Comparison of ENCODE assay signal across 8 cellular contexts in genomic region chr12:119649202-119649808, GRCh38. TPM values are rescaled to one million over a fixed set of nuclear protein-coding genes. Genes with fewer than 3 reads are reported as not detected.
DNase-seq lines count a peak whose midpoint lies in the region; FAIRE-seq and TF ChIP-seq lines count a peak whose summit lies in the region.

No MANE protein-coding gene starts in this region.

- H3K27me3 ChIP-seq in H1 (replicated peaks in 1 of 4; ENCODE audit: control insufficient read depth in 3 of 4, extremely low read depth in 1 of 4, insufficient read depth in 3 of 4, low read length in 3 of 4) = no peaks in the 10 kb centered on the region
- no peaks in the 10 kb centered on the region for H3K27me3 ChIP-seq in smooth muscle cell (ENCODE audit: low read depth)

- no peak overlapping the region for H4K5ac ChIP-seq in H1 (ENCODE audit: insufficient read length, low read depth, low read length)

- H3K9me3 ChIP-seq in H1 (ENCODE audit: insufficient read depth in 2 of 2, low read depth in 1 of 2, low read length in 1 of 2) (peaks cover 9 to 14% of the 10 kb centered on the region in 2 experiments; a peak in 2 of 4 replicates), smooth muscle cell (replicated peaks; ENCODE audit: low read depth) (no peaks in the 10 kb centered on the region)

- TF ChIP-seq CTCF in H1 (IDR thresholded peaks at IDR 0.05; ENCODE audit: control extremely low read depth in 1 of 3, insufficient read depth in 1 of 3, low read depth in 1 of 3, low read length in 3 of 3) = peak in 2 of 3 experiments; percentile 50 to 74; a peak in 2 of 4 replicates
- peak; percentile 54 for TF ChIP-seq CTCF in smooth muscle cell (IDR thresholded peaks at IDR 0.05; ENCODE audit: borderline replicate concordance, insufficient read depth, poor library complexity, severe bottlenecking)

- no peaks in the 10 kb centered on the region for H3K23me2 ChIP-seq in H1 (ENCODE audit: low read depth, low read length)

- H4K20me1 ChIP-seq in H1 (replicated peaks in 1 of 2; ENCODE audit: control insufficient read depth in 1 of 2, insufficient read depth in 2 of 2, low read length in 2 of 2) (no peaks in the 10 kb centered on the region), smooth muscle cell (ENCODE audit: low read depth) (no peaks in the 10 kb centered on the region)

- H2BK120ac ChIP-seq in H1 (replicated peaks; ENCODE audit: low read depth, low read length) = no peak overlapping the region

- H3K9ac ChIP-seq in H1 (replicated peaks in 1 of 4; ENCODE audit: extremely low read depth in 1 of 4, low read depth in 3 of 4, low read length in 3 of 4) (no peak overlapping the region), smooth muscle cell (ENCODE audit: low read depth) (no peak overlapping the region)

- no peak overlapping the region for H4K8ac ChIP-seq in H1 (ENCODE audit: extremely low read depth, insufficient read depth, low read length)

- H3K4me1 ChIP-seq in H1 (replicated peaks in 1 of 4; ENCODE audit: control insufficient read depth in 3 of 4, insufficient read depth in 4 of 4, low read length in 3 of 4) = no peaks in the 10 kb centered on the region
- no peaks in the 10 kb centered on the region for H3K4me1 ChIP-seq in smooth muscle cell (ENCODE audit: low read depth)

- 67% methylated on average over 4 of the region's 4 CpGs; no CpG with 5 or more reads in 1 of the 2 experiments for WGBS in H1 (ENCODE audit: extremely low coverage in 1 of 2, insufficient coverage in 1 of 2, insufficient read length in 1 of 2, insufficient replicate concordance in 2 of 2, low coverage in 1 of 2, low lambda C conversion rate in 2 of 2, missing lambda C conversion rate in 1 of 2), 2 experiments
- 68% methylated on average over 4 of the region's 4 CpGs for WGBS in smooth muscle cell (ENCODE audit: low lambda C conversion rate)

- no peak overlapping the region for H4K91ac ChIP-seq in H1 (replicated peaks; ENCODE audit: insufficient read length, low read length)

- no peak overlapping the region for H2BK5ac ChIP-seq in H1 (ENCODE audit: low read depth, low read length)

- no peak overlapping the region for H3K23ac ChIP-seq in H1 (ENCODE audit: insufficient read length)

- no peak for FAIRE-seq in H1 (lab: Jason Lieb, UNC)

- H3K36me3 ChIP-seq in H1 (ENCODE audit: control insufficient read depth in 2 of 4, insufficient read depth in 4 of 4, low read length in 3 of 4) (no peaks in the 10 kb centered on the region), smooth muscle cell (ENCODE audit: low read depth) (no peaks in the 10 kb centered on the region)

- DNase-seq in NCI-H2081 (lab: John Stamatoyannopoulos, UW) = peak; percentile 15 to 18
- no peak for DNase-seq in NCI-H2081 treated with DMSO at 0.1 percent for 48 hours (lab: John Stamatoyannopoulos, UW)
- peak; percentile 19 for DNase-seq in NCI-H1105 treated with DMSO at 0.1 percent for 48 hours (lab: John Stamatoyannopoulos, UW)
- no peak for DNase-seq in H1 (ENCODE audit: low read depth in 1 of 2, low spot score in 2 of 2)
- DNase-seq in smooth muscle cell (lab: John Stamatoyannopoulos, UW; ENCODE audit: unreplicated experiment) = no peak
- no peak for DNase-seq in stimulated activated CD4-positive, alpha-beta T cell treated with anti-CD3 and anti-CD28 coated beads, Interleukin-12 subunit alpha, Interleukin-12 subunit beta, amount 100 ng/mL, for 4 hours
- no peak for DNase-seq in AML-193 (lab: John Stamatoyannopoulos, UW)
- DNase-seq in stimulated activated CD4-positive, alpha-beta T cell treated with anti-CD3 and anti-CD28 coated beads, Interleukin-4, amount 100 ng/mL, for 1 hour = no peak

- H3K4me3 ChIP-seq in H1 (ENCODE audit: extremely low read depth in 1 of 4, insufficient read depth in 2 of 4, low read depth in 3 of 4, low read length in 4 of 4) (no peak overlapping the region), smooth muscle cell (no peak overlapping the region)

- CTCF ChIA-PET in H1 (lab: Charles Lee; ENCODE audit: partially characterized antibody) = interaction anchor here (0.6 to 3.2 kb wide), 25 partner anchors 9 to 500 kb away, joined by 3 to 15 read pairs (median 3); partner anchors contain the start of gene PRKAB1

- TF ChIP-seq EP300 in H1 (IDR thresholded peaks at IDR 0.05; ENCODE audit: borderline replicate concordance in 1 of 2, low read depth in 2 of 2, low read length in 2 of 2) = no peak

- H2AFZ ChIP-seq in H1 (ENCODE audit: low read length) (no peak overlapping the region), smooth muscle cell (ENCODE audit: low read depth) (no peak overlapping the region)

- H3K14ac ChIP-seq in H1 (ENCODE audit: insufficient read length) = no peak overlapping the region

- H3K27ac ChIP-seq in H1 (ENCODE audit: low read depth, low read length) = no peak overlapping the region
- no peak overlapping the region for H3K27ac ChIP-seq in smooth muscle cell (ENCODE audit: low read depth)

- no peak overlapping the region for H2BK12ac ChIP-seq in H1 (ENCODE audit: low read depth, low read length)

- no peak overlapping the region for H2AK5ac ChIP-seq in H1 (ENCODE audit: low read depth, low read length)

- H3K4me2 ChIP-seq in H1 (ENCODE audit: insufficient read depth in 1 of 2, low read depth in 2 of 2, low read length in 2 of 2) = no peak overlapping the region
- no peak overlapping the region for H3K4me2 ChIP-seq in smooth muscle cell

- no peak overlapping the region for H3K4ac ChIP-seq in H1 (replicated peaks; ENCODE audit: insufficient read length, low read depth, low read length)

- no peak overlapping the region for H3K56ac ChIP-seq in H1 (replicated peaks; ENCODE audit: insufficient read length, low read depth, low read length)

- H2BK15ac ChIP-seq in H1 (ENCODE audit: low read length) = no peak overlapping the region

- H3K79me2 ChIP-seq in H1 (ENCODE audit: control insufficient read depth in 1 of 2, insufficient read depth in 2 of 2, low read length in 2 of 2) (no peaks in the 10 kb centered on the region), smooth muscle cell (ENCODE audit: low read depth) (no peaks in the 10 kb centered on the region)

- no peak for TF ChIP-seq POLR2A in H1 (IDR thresholded peaks at IDR 0.05; ENCODE audit: control extremely low read depth in 1 of 2, low read depth in 2 of 2, low read length in 2 of 2)

- H2BK20ac ChIP-seq in H1 (ENCODE audit: low read length) = no peak overlapping the region

- no peaks in the 10 kb centered on the region for H3K79me1 ChIP-seq in H1 (ENCODE audit: low read depth, low read length)

- H3K18ac ChIP-seq in H1 (ENCODE audit: extremely low read depth, low read length) = no peak overlapping the region

- POLR2A ChIA-PET in H1 (lab: Charles Lee; ENCODE audit: partially characterized antibody) = no interaction called here

- peak; percentile 72 for TF ChIP-seq RAD21 in H1 (IDR thresholded peaks at IDR 0.05 in 1 of 2, conservative IDR thresholded peaks at IDR 0.05 in 1 of 2; ENCODE audit: low read depth in 2 of 2, low read length in 2 of 2)

- no peaks in the 10 kb centered on the region for H3F3A ChIP-seq in smooth muscle cell (ENCODE audit: low read depth)

TF ChIP-seq in H1, 55 proteins besides CTCF, POLR2A, EP300 and RAD21:
- TF ChIP-seq HDAC6 (IDR thresholded peaks at IDR 0.05; ENCODE audit: low read depth, low read length) (no peak), CBX8 (IDR thresholded peaks at IDR 0.05; ENCODE audit: borderline replicate concordance, low read depth, low read length) (no peak), SP4 (IDR thresholded peaks at IDR 0.05; ENCODE audit: low read length) (no peak), ASH2L (IDR thresholded peaks at IDR 0.05; ENCODE audit: low read length) (no peak), TEAD4 (IDR thresholded peaks at IDR 0.05; ENCODE audit: low read depth, low read length) (peak; percentile 61; the same call in 1 of the 2 replicates), JUND (IDR thresholded peaks at IDR 0.05; ENCODE audit: low read length) (no peak), CBX5 (IDR thresholded peaks at IDR 0.05; ENCODE audit: low read depth, low read length) (no peak)

RNA-seq across cellular contexts. Expression of gene PRKAB1, which starts 18.6 kb away (rescaled TPM):
- total RNA-seq in H1 (2021; fragmentation: NEBNext Ultra II Directional; extraction: Animal tissue kit (Norgen Biotek cat#: 25700)) = 24.0 and 24.3 TPM in 2 replicates
- 32.1 and 33.7 TPM in 2 replicates for polyA plus RNA-seq in H1 (2011; rRNA removed)
- polyA plus RNA-seq in H1 (2011; cell fraction: cytosol; rRNA removed) = 29.1 TPM
- 42.8 TPM for polyA plus RNA-seq in H1 (2011; cell fraction: nucleus; rRNA removed)
- 23.2 to 29.4 TPM (median 24.3 TPM) in 4 replicates for polyA plus RNA-seq in H1 (2012, experiment 1 of 2)
- 31.8 TPM for polyA plus RNA-seq in H1 (2012, experiment 2 of 2)
- polyA plus RNA-seq in H1 (2013, experiment 1 of 2) = 21.8 TPM
- polyA plus RNA-seq in H1 (2013, experiment 2 of 2) = 20.6 TPM
- 31.9 and 32.0 TPM in 2 replicates for polyA minus RNA-seq in H1 (2011; rRNA and poly(A)+ RNA removed)
- polyA minus RNA-seq in H1 (2011; cell fraction: cytosol; rRNA and poly(A)+ RNA removed) = 29.7 TPM
- 47.5 TPM for polyA minus RNA-seq in H1 (2011; cell fraction: nucleus; rRNA and poly(A)+ RNA removed)
- total RNA-seq in smooth muscle cell = 17.3 and 24.7 TPM in 2 replicates
- polyA plus RNA-seq in smooth muscle cell = 26.0 and 26.3 TPM in 2 replicates

RNA-seq across cellular contexts. Expression of gene TMEM233, which starts 55.7 kb away (rescaled TPM):
- 0.09 and 0.13 TPM in 2 replicates for total RNA-seq in H1 (2021; fragmentation: NEBNext Ultra II Directional; extraction: Animal tissue kit (Norgen Biotek cat#: 25700))
- 0.09 TPM in 2 replicates for polyA plus RNA-seq in H1 (2011; rRNA removed)
- 0.31 TPM for polyA plus RNA-seq in H1 (2011; cell fraction: cytosol; rRNA removed)
- polyA plus RNA-seq in H1 (2011; cell fraction: nucleus; rRNA removed) = 0.63 TPM
- 0.06 to 0.17 TPM (median 0.07 TPM) in 3 of 4 replicates, not detected in the other for polyA plus RNA-seq in H1 (2012, experiment 1 of 2)
- polyA plus RNA-seq in H1 (2012, experiment 2 of 2) = not detected
- 0.34 TPM for polyA plus RNA-seq in H1 (2013, experiment 1 of 2)
- 0.17 TPM for polyA plus RNA-seq in H1 (2013, experiment 2 of 2)
- polyA minus RNA-seq in H1 (2011; rRNA and poly(A)+ RNA removed) = 0.07 and 0.38 TPM in 2 replicates
- polyA minus RNA-seq in H1 (2011; cell fraction: cytosol; rRNA and poly(A)+ RNA removed) = not detected
- not detected for polyA minus RNA-seq in H1 (2011; cell fraction: nucleus; rRNA and poly(A)+ RNA removed)
- not detected in 2 replicates for total RNA-seq in smooth muscle cell
- polyA plus RNA-seq in smooth muscle cell = not detected in 2 replicates

Comparison
In these comparisons a context has a peak if more than half of its experiments do, and no peak if none do; other contexts are left out.
1. DNase-seq: peak in NCI-H2081 (2 of 2) and NCI-H1105 treated with DMSO at 0.1 percent for 48 hours (single experiment); none in NCI-H2081 treated with DMSO at 0.1 percent for 48 hours (single experiment), H1 (0 of 2), smooth muscle cell (single experiment), stimulated activated CD4-positive, alpha-beta T cell treated with anti-CD3 and anti-CD28 coated beads, Interleukin-12 subunit alpha, Interleukin-12 subunit beta, amount 100 ng/mL, for 4 hours (single experiment), AML-193 (0 of 2) and stimulated activated CD4-positive, alpha-beta T cell treated with anti-CD3 and anti-CD28 coated beads, Interleukin-4, amount 100 ng/mL, for 1 hour (single experiment).